9 cellular contexts compared by ENCODE assay signal in the genomic region with DNA sequence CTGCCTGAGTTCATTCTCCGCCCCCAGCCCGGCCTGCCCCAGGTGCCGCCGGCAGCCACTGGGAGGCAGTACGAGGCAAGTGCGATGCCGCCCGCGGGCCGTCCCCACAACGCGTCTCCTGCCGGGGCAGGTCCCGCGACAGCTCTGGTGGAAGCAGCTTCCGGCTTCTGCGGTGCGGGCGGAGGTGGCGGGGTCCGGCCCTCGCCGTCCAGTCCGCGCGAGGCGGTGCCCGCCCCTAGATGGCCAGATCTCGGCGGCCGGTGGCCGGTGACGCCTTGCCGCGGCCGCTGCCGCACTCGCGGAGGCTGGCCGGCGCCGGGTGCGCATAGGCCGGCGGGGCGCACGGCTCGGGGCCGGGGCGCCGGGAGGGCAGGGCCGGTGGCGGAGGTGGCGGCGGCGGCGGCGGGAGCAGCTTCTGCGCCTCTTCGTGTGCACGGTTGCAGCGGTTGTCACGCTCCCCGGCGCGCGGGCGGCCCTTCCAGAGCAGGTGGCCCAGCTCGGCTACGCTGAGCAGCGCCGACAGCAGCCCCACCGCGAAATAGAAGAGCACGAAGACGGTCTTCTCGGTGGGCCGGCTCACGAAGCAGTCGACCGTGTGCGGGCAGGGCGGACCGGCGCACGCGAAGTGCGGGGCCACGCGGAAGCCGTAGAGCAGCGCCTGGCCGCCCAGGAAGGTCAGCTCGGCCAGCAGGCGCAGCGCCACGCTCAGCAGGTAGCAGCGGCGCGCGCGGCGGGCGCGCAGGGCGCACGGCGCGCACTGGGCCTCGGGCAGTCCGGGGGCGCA. TPM values are rescaled to one million over a fixed set of nuclear protein-coding genes. Genes with fewer than 3 reads are reported as not detected.
DNase-seq lines count a peak whose midpoint lies in the region; ATAC-seq and TF ChIP-seq lines count a peak whose summit lies in the region.
"Had no signal": no experiment of that assay in that cellular context is flagged by ENCODE, and none has a peak within 500 bp of the region (broad histone marks: within the 10 kb centered on the region; RNA-seq: fewer than 3 reads in every experiment).

No MANE protein-coding gene starts in this region.

- H3K36me3 ChIP-seq in uterus: no peaks in the 10 kb centered on the region

- H3K27me3 ChIP-seq in foreskin keratinocyte (peaks cover 34% of the 10 kb centered on the region), uterus (no peaks in the 10 kb centered on the region)

- TF ChIP-seq CTCF in foreskin keratinocyte (conservative IDR thresholded peaks at IDR 0.05) (peak; percentile 81), progenitor cell of endocrine pancreas (IDR thresholded peaks at IDR 0.05; ENCODE audit: unreplicated experiment) (peak; percentile 82), uterus (IDR thresholded peaks at IDR 0.05) (peak; percentile 14 to 49 (median 38))

- peak in 1 of 2 donors; percentile 5 for TF ChIP-seq POLR2A in uterus (IDR thresholded peaks at IDR 0.05)

- H3K27ac ChIP-seq in foreskin keratinocyte: no peak overlapping the region
- no peak overlapping the region for H3K27ac ChIP-seq in uterus

- intact Hi-C loops in uterus (cut with DNase I; ENCODE audit: low total_unique reads): no loop called here

- ATAC-seq in GM19025 (IDR thresholded peaks at IDR 0.05; ENCODE audit: low read depth, unreplicated experiment) (peak; percentile 52), foreskin keratinocyte (peak; percentile 47)
- peak; percentile 93 for ATAC-seq in activated T-helper 17 cell treated with anti-CD3 and anti-CD28 coated beads, Interleukin-2, amount 50 U/mL, for 72 hours (replicated peaks)

- peak; percentile 81 to 89 for DNase-seq in AML-193 (lab: John Stamatoyannopoulos, UW)
- DNase-seq in HPDE6-E6E7 (ENCODE audit: extremely low spot score): peak; percentile 75
- DNase-seq in RKO (ENCODE audit: low spot score): peak; percentile 85
- DNase-seq in foreskin keratinocyte: peak in 1 of 2 donors; percentile 57
- DNase-seq in progenitor cell of endocrine pancreas (ENCODE audit: low spot score, unreplicated experiment): peak; percentile 81
- DNase-seq in uterus: peak in 1 of 2 donors; percentile 32

- H3K4me3 ChIP-seq in uterus: peak overlapping the region; percentile 13 to 38

- H3K4me1 ChIP-seq in foreskin keratinocyte (no peaks in the 10 kb centered on the region), uterus (no peaks in the 10 kb centered on the region)

- no peaks in the 10 kb centered on the region for H3K9me3 Mint-ChIP-seq in activated T-helper 17 cell treated with anti-CD3 and anti-CD28 coated beads, Interleukin-2, amount 50 U/mL, for 72 hours
- H3K9me3 Mint-ChIP-seq in progenitor cell of endocrine pancreas (ENCODE audit: low read depth): no peaks in the 10 kb centered on the region

- H3K27ac Mint-ChIP-seq in activated T-helper 17 cell treated with anti-CD3 and anti-CD28 coated beads, Interleukin-2, amount 50 U/mL, for 72 hours: no peak overlapping the region
- H3K27ac Mint-ChIP-seq in progenitor cell of endocrine pancreas: no peak overlapping the region

- no peaks in the 10 kb centered on the region for H3K4me1 Mint-ChIP-seq in activated T-helper 17 cell treated with anti-CD3 and anti-CD28 coated beads, Interleukin-2, amount 50 U/mL, for 72 hours
- peaks cover 2% of the 10 kb centered on the region for H3K4me1 Mint-ChIP-seq in progenitor cell of endocrine pancreas (ENCODE audit: low read depth)

- no peaks in the 10 kb centered on the region for H3K36me3 Mint-ChIP-seq in activated T-helper 17 cell treated with anti-CD3 and anti-CD28 coated beads, Interleukin-2, amount 50 U/mL, for 72 hours (ENCODE audit: low read depth)
- no peaks in the 10 kb centered on the region for H3K36me3 Mint-ChIP-seq in progenitor cell of endocrine pancreas (ENCODE audit: insufficient read depth)

- H3K27me3 Mint-ChIP-seq in activated T-helper 17 cell treated with anti-CD3 and anti-CD28 coated beads, Interleukin-2, amount 50 U/mL, for 72 hours: peaks cover 13% of the 10 kb centered on the region
- peaks cover 30% of the 10 kb centered on the region for H3K27me3 Mint-ChIP-seq in progenitor cell of endocrine pancreas

- H3K4me3 Mint-ChIP-seq in activated T-helper 17 cell treated with anti-CD3 and anti-CD28 coated beads, Interleukin-2, amount 50 U/mL, for 72 hours: peak overlapping the region; percentile 38
- peak overlapping the region; percentile 73 for H3K4me3 Mint-ChIP-seq in progenitor cell of endocrine pancreas (ENCODE audit: low read depth)

- H3K9me3 ChIP-seq in uterus: no peaks in the 10 kb centered on the region

RNA-seq across cellular contexts. Expression of a gene that starts 1.6 kb away (rescaled TPM):
- not detected for total RNA-seq in activated T-helper 17 cell treated with anti-CD3 and anti-CD28 coated beads, Interleukin-2, amount 50 U/mL, for 72 hours
- total RNA-seq in foreskin keratinocyte: not detected in 2 replicates
- not detected in 2 replicates for polyA plus RNA-seq in foreskin keratinocyte
- total RNA-seq in progenitor cell of endocrine pancreas: not detected in 2 replicates
- 1 to 10 TPM in 1 of 4 donors, under 1 TPM in 1, not detected in 2; 0.83 to 3.8 TPM for total RNA-seq in uterus
- total RNA-seq: T-helper 2 cell treated with Interferon-gamma antibody and Interleukin-4, amounts not matched to agents 100 ng/mL and 5 ng/mL, for 36 hours had no signal

RNA-seq across cellular contexts. Expression of a gene that starts 53.9 kb away (rescaled TPM):
- 10 to 100 TPM; 43.7 to 61.9 TPM for total RNA-seq in activated T-helper 17 cell treated with anti-CD3 and anti-CD28 coated beads, Interleukin-2, amount 50 U/mL, for 72 hours
- total RNA-seq in foreskin keratinocyte (26.4 and 28.4 TPM in 2 replicates), progenitor cell of endocrine pancreas (50.8 and 51.3 TPM in 2 replicates), uterus (10 to 100 TPM; 18.9 to 80.5 (median 46.3) TPM)
- polyA plus RNA-seq in foreskin keratinocyte: 21.6 and 22.4 TPM in 2 replicates

RNA-seq across cellular contexts. Expression of a gene that starts 54.8 kb away (rescaled TPM):
- total RNA-seq in activated T-helper 17 cell treated with anti-CD3 and anti-CD28 coated beads, Interleukin-2, amount 50 U/mL, for 72 hours: 100 to 1,000 TPM; 230 to 257 TPM
- 111 and 148 TPM in 2 replicates for total RNA-seq in foreskin keratinocyte
- polyA plus RNA-seq in foreskin keratinocyte: 81.1 and 112 TPM in 2 replicates
- 111 and 114 TPM in 2 replicates for total RNA-seq in progenitor cell of endocrine pancreas
- 100 to 1,000 TPM in 1 of 4 donors, 1 to 10 TPM in 1, under 1 TPM in 1, not detected in 1; 0.26 to 145 (median 1.9) TPM for total RNA-seq in uterus
